7 cellular contexts compared by ENCODE assay signal in the genomic region with DNA sequence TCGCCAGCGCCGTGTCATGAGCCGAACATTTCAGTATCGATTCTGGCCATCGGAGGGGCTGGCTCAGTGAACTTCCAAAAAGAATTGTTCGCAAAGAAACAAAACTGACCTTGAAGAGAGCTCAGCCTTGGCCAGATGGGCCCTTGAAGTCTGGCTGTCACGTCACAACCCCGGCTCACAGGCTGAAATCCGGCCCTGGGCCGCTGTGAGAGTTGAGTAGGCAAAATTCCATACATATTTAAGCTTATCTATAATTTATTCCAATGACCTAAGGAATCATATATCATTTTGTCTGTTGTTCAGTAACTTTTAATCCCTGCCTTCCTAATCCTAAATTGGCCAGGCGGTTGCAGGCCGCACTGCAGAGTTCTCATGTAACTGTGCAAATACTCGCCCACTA.
A peak's percentile ranks its signal among the peaks of the same experiment; 100 is the strongest.
DNase-seq lines count a peak whose midpoint lies in the region; ATAC-seq and TF ChIP-seq lines count a peak whose summit lies in the region.
"Not testable (repeated sequence)": the region's sequence is repeated elsewhere in the genome, so short reads cannot be mapped to it uniquely, and the experiment has no call there.

No MANE protein-coding gene starts in this region.

- in situ Hi-C loops in brain microvascular endothelial cell (cut with HindIII; ENCODE audit: low pct_ligation_motif_present, low sequenced_read_pairs): not testable (repeated sequence)

- H3K36me3 Mint-ChIP-seq in HFFc6 (ENCODE audit: low read depth); WTC11; mesothelial cell of epicardium; osteocyte (ENCODE audit: unreplicated experiment): not testable (repeated sequence)

- CTCF ChIA-PET in WTC11 (lab: Charles Lee): not testable (repeated sequence)

- H3K4me1 Mint-ChIP-seq in HFFc6 (ENCODE audit: low read depth): peaks cover 19% of the 10 kb centered on the region
- H3K4me1 Mint-ChIP-seq in WTC11: peaks cover 28% of the 10 kb centered on the region
- H3K4me1 Mint-ChIP-seq in mesothelial cell of epicardium: peaks cover 36% of the 10 kb centered on the region
- H3K4me1 Mint-ChIP-seq in osteocyte (ENCODE audit: unreplicated experiment): peaks cover 45% of the 10 kb centered on the region

- peaks cover 0 to 36% of the 10 kb centered on the region in 2 donors for H3K4me1 ChIP-seq in right atrium auricular region

- H3K4me3 Mint-ChIP-seq in HFFc6; WTC11; mesothelial cell of epicardium; osteocyte (ENCODE audit: unreplicated experiment): not testable (repeated sequence)

- not testable (repeated sequence) for H3K27me3 Mint-ChIP-seq in HFFc6 (ENCODE audit: insufficient read depth); WTC11 (ENCODE audit: low read depth); mesothelial cell of epicardium (ENCODE audit: low read depth); osteocyte (ENCODE audit: unreplicated experiment)

- H3K27ac Mint-ChIP-seq in HFFc6 (0 out of 2 replicates have a peak overlapping the region, but pooled peaks have one; percentile 44), WTC11 (peak overlapping the region; percentile 32; the same call in 1 of the 2 replicates), mesothelial cell of epicardium (peak overlapping the region; percentile 88), osteocyte (ENCODE audit: unreplicated experiment) (peak overlapping the region; percentile 70)

- H3K27me3 ChIP-seq in brain microvascular endothelial cell (replicated peaks); right atrium auricular region: not testable (repeated sequence)

- POLR2A ChIA-PET in WTC11 (lab: Charles Lee): not testable (repeated sequence)

- H3K9me3 ChIP-seq in right atrium auricular region: not testable (repeated sequence)

- TF ChIP-seq CTCF in HFFc6 (IDR thresholded peaks at IDR 0.05); WTC11 (IDR thresholded peaks at IDR 0.05); brain microvascular endothelial cell (IDR thresholded peaks at IDR 0.05; ENCODE audit: low read depth, low read length, missing control alignments); fibroblast of villous mesenchyme (IDR thresholded peaks at IDR 0.05; ENCODE audit: insufficient read depth, low read depth, low read length); right atrium auricular region (IDR thresholded peaks at IDR 0.05); mesothelial cell of epicardium (IDR thresholded peaks at IDR 0.05; ENCODE audit: unreplicated experiment); osteocyte (IDR thresholded peaks at IDR 0.05): not testable (repeated sequence)

- not testable (repeated sequence) for H3K36me3 ChIP-seq in brain microvascular endothelial cell (replicated peaks); right atrium auricular region

- H3K9me3 Mint-ChIP-seq in HFFc6; WTC11; mesothelial cell of epicardium; osteocyte (ENCODE audit: unreplicated experiment): not testable (repeated sequence)

- H3K27ac ChIP-seq in brain microvascular endothelial cell (peak overlapping the region; percentile 65), right atrium auricular region (peak overlapping the region; percentile 23 to 75)

- DNase-seq in HFFc6; WTC11 (ENCODE audit: low spot score); right atrium auricular region (ENCODE audit: low spot score); mesothelial cell of epicardium (ENCODE audit: low spot score in 2 of 2, unreplicated experiment in 2 of 2); osteocyte (ENCODE audit: extremely low spot score, unreplicated experiment): not testable (repeated sequence)
- DNase-seq in brain microvascular endothelial cell: peak; percentile 81
- peak; percentile 87 for DNase-seq in fibroblast of villous mesenchyme (ENCODE audit: low read depth)

- not testable (repeated sequence) for H3K4me3 ChIP-seq in brain microvascular endothelial cell (ENCODE audit: low read depth, low read length); fibroblast of villous mesenchyme (ENCODE audit: low read depth, low read length); right atrium auricular region

- not testable (repeated sequence) for ATAC-seq in WTC11

Comparison
In these comparisons a context has a peak if more than half of its experiments do, and no peak if none do; other contexts are left out.
1. H3K27ac Mint-ChIP-seq: peak in every context shown above with its lines; median percentile 88 in mesothelial cell of epicardium; 70 in osteocyte; 44 in HFFc6; 32 in WTC11.